In genomic region chr6:52725530-52726192, GRCh38 we compare ENCODE assay signal across 1 cellular context.
A peak's percentile ranks its signal among the peaks of the same experiment; 100 is the strongest.
TF ChIP-seq lines count a peak whose summit lies in the region.

No MANE protein-coding gene starts in this region.

TF ChIP-seq in HepG2, 621 proteins besides CTCF, POLR2A, EP300 and RAD21 (continued from another document and continues in another):
- TF ChIP-seq KIAA2018 (CRISPR knock-in tag; IDR thresholded peaks at IDR 0.05; ENCODE audit: borderline replicate concordance) (0 out of 2 replicates have a peak, but pooled peaks have one; percentile 54), ZNF382 (CRISPR knock-in tag; IDR thresholded peaks at IDR 0.05; ENCODE audit: borderline replicate concordance) (no peak), ZNF709 (CRISPR knock-in tag; IDR thresholded peaks at IDR 0.05) (peak; percentile 60; the same call in 1 of the 2 replicates), FOSL2 (CRISPR knock-in tag; IDR thresholded peaks at IDR 0.05) (peak; percentile 97), SNAPC2 (CRISPR knock-in tag; IDR thresholded peaks at IDR 0.05) (peak; percentile 76; the same call in 1 of the 2 replicates), ZNF646 (CRISPR knock-in tag; IDR thresholded peaks at IDR 0.05) (no peak), KDM3A (CRISPR knock-in tag; IDR thresholded peaks at IDR 0.05; ENCODE audit: low read depth) (peak; percentile 84; the same call in 1 of the 2 replicates), GMEB1 (CRISPR knock-in tag; IDR thresholded peaks at IDR 0.05; ENCODE audit: borderline replicate concordance) (peak; percentile 41; the same call in 1 of the 2 replicates), EHMT2 (IDR thresholded peaks at IDR 0.05; ENCODE audit: borderline replicate concordance, low read depth, low read length) (peak; percentile 85; the same call in 1 of the 2 replicates), ZNF687 (CRISPR knock-in tag; IDR thresholded peaks at IDR 0.05) (no peak), ZSCAN20 (CRISPR knock-in tag; IDR thresholded peaks at IDR 0.05; ENCODE audit: borderline replicate concordance) (0 out of 2 replicates have a peak, but pooled peaks have one; percentile 59), FOXP1 (IDR thresholded peaks at IDR 0.05) (peak; percentile 85), FOXP1 (CRISPR knock-in tag; IDR thresholded peaks at IDR 0.05) (peak; percentile 97), SAFB2 (CRISPR knock-in tag; IDR thresholded peaks at IDR 0.05; ENCODE audit: borderline replicate concordance, low read depth) (no peak), MED8 (CRISPR knock-in tag; IDR thresholded peaks at IDR 0.05; ENCODE audit: insufficient replicate concordance) (peak; percentile 97), HOXA3 (CRISPR knock-in tag; IDR thresholded peaks at IDR 0.05) (peak; percentile 89), POGZ (CRISPR knock-in tag; IDR thresholded peaks at IDR 0.05) (peak; percentile 98), CHD4 (IDR thresholded peaks at IDR 0.05; ENCODE audit: borderline replicate concordance, low read length) (peak; percentile 99; the same call in 1 of the 2 replicates), MAFK (conservative IDR thresholded peaks at IDR 0.05 in 1 of 2, IDR thresholded peaks at IDR 0.05 in 1 of 2; ENCODE audit: low read length in 2 of 2) (peak; percentile 97 to 100), ATF7 (IDR thresholded peaks at IDR 0.05) (peak; percentile 55), ATF7 (CRISPR knock-in tag; IDR thresholded peaks at IDR 0.05) (no peak; the same call in 1 of the 2 replicates), TBL1XR1 (IDR thresholded peaks at IDR 0.05; ENCODE audit: borderline replicate concordance, low read length, partially characterized antibody) (peak; percentile 90), ASH2L (IDR thresholded peaks at IDR 0.05; ENCODE audit: insufficient read length, low read depth, low read length) (peak; percentile 94), ZNF276 (CRISPR knock-in tag; IDR thresholded peaks at IDR 0.05; ENCODE audit: low read depth) (no peak), ZSCAN21 (CRISPR knock-in tag; IDR thresholded peaks at IDR 0.05; ENCODE audit: borderline replicate concordance) (peak; percentile 71), SP2 (CRISPR knock-in tag; IDR thresholded peaks at IDR 0.05) (no peak), CBFB (CRISPR knock-in tag; IDR thresholded peaks at IDR 0.05) (peak; percentile 93), HNRNPL (IDR thresholded peaks at IDR 0.05; ENCODE audit: low read depth, low read length) (no peak), GABPB1 (CRISPR knock-in tag; IDR thresholded peaks at IDR 0.05) (peak; percentile 43; the same call in 1 of the 2 replicates), IKZF5 (CRISPR knock-in tag; IDR thresholded peaks at IDR 0.05) (peak; percentile 98), ESRRA (CRISPR knock-in tag; IDR thresholded peaks at IDR 0.05; ENCODE audit: low read depth) (peak; percentile 87; the same call in 1 of the 2 replicates)
